In genomic region chr2:233062447-233062842, GRCh38 we compare ENCODE assay signal across 11 cellular contexts. TPM values are rescaled to one million over a fixed set of nuclear protein-coding genes. Genes with fewer than 3 reads are reported as not detected.
A peak's percentile ranks its signal among the peaks of the same experiment; 100 is the strongest.
DNase-seq lines count a peak whose midpoint lies in the region; ATAC-seq and TF ChIP-seq lines count a peak whose summit lies in the region.
"Had no signal": no experiment of that assay in that cellular context is flagged by ENCODE, and none has a peak within 500 bp of the region (broad histone marks: within the 10 kb centered on the region; RNA-seq: fewer than 3 reads in every experiment).

No MANE protein-coding gene starts in this region.

- peaks cover 70% of the 10 kb centered on the region for H3K79me2 ChIP-seq in Loucy (ENCODE audit: insufficient read depth, low read length)

- no peak for TF ChIP-seq CTCF in Loucy (conservative IDR thresholded peaks at IDR 0.05; ENCODE audit: low read length)
- TF ChIP-seq CTCF in natural killer cell (IDR thresholded peaks at IDR 0.05), result no peak

- peak overlapping the region; percentile 92 for H3K27ac Mint-ChIP-seq in dendritic cell treated with granulocyte-macrophage colony-stimulating factor and Interleukin-4, amounts not matched to agents 40 ng/mL and 50 ng/mL, for 4 days
- H3K27ac Mint-ChIP-seq in natural killer cell, result peak overlapping the region; percentile 90 to 92

- intact Hi-C loops in dendritic cell treated with granulocyte-macrophage colony-stimulating factor and Interleukin-4, amounts not matched to agents 40 ng/mL and 50 ng/mL, for 4 days (cut with micrococcal nuclease), result loop anchor here (5.0 kb wide), 1 partner anchor 190 kb away; the partner anchor contains the start of gene ATG16L1
- intact Hi-C loops in natural killer cell (cut with micrococcal nuclease), result loop anchor here (5.0 kb wide), 3 partner anchors 40 to 190 kb away; partner anchors contain the start of gene ATG16L1
- intact Hi-C loops in left colon (cut with DNase I, micrococcal nuclease), result no loop called here

- no peak overlapping the region for H2AFZ ChIP-seq in Loucy (ENCODE audit: low read length)
- H2AFZ ChIP-seq: PC-9 had no signal

- peaks cover 11% of the 10 kb centered on the region; the same call in 1 of the 2 replicates for H3K9me3 ChIP-seq in BLaER1
- H3K9me3 ChIP-seq in Loucy (ENCODE audit: insufficient read depth, low read depth, low read length), result no peaks in the 10 kb centered on the region
- H3K9me3 ChIP-seq: Caco-2 had no signal

- DNase-seq in natural killer cell, result no peak
- DNase-seq in left colon, result no peak
- no peak for DNase-seq in H7
- no peak for DNase-seq in NCI-H1417 treated with DMSO at 0.1 percent for 48 hours (lab: John Stamatoyannopoulos, UW)

- H3F3A ChIP-seq in Loucy (ENCODE audit: low read depth), result no peaks in the 10 kb centered on the region

- no peak for ATAC-seq in natural killer cell
- ATAC-seq in left colon, result no peak
- ATAC-seq in HG03378 (IDR thresholded peaks at IDR 0.05; ENCODE audit: unreplicated experiment), result no peak

- H3K9ac ChIP-seq in BLaER1, result peak overlapping the region; percentile 89
- H3K9ac ChIP-seq in Loucy (ENCODE audit: low read depth, low read length, poor library complexity, severe bottlenecking), result peak overlapping the region; percentile 98

- no peaks in the 10 kb centered on the region for H3K9me2 ChIP-seq in Loucy (replicated peaks; ENCODE audit: low read depth, low read length)

- no peaks in the 10 kb centered on the region for H3K9me3 Mint-ChIP-seq in dendritic cell treated with granulocyte-macrophage colony-stimulating factor and Interleukin-4, amounts not matched to agents 40 ng/mL and 50 ng/mL, for 4 days
- H3K9me3 Mint-ChIP-seq in natural killer cell, result no peaks in the 10 kb centered on the region

- H3K4me3 Mint-ChIP-seq in dendritic cell treated with granulocyte-macrophage colony-stimulating factor and Interleukin-4, amounts not matched to agents 40 ng/mL and 50 ng/mL, for 4 days, result peak overlapping the region; percentile 95
- peak overlapping the region; percentile 89 for H3K4me3 Mint-ChIP-seq in natural killer cell

- H4K20me1 ChIP-seq in BLaER1, result peaks cover 64% of the 10 kb centered on the region
- H4K20me1 ChIP-seq in Loucy (ENCODE audit: insufficient read depth, low read length, poor library complexity, severe bottlenecking), result peaks cover 64% of the 10 kb centered on the region

- H3K4me3 ChIP-seq in BLaER1, result peak overlapping the region; percentile 83
- H3K4me3 ChIP-seq in Loucy (ENCODE audit: low read length, poor library complexity, severe bottlenecking), result peak overlapping the region; percentile 99
- H3K4me3 ChIP-seq in H7 (ENCODE audit: insufficient read depth, low read depth, low read length), result no peak overlapping the region
- H3K4me3 ChIP-seq: PC-9 had no signal

- H3K4me1 ChIP-seq in BLaER1 (peaks cover 62% of the 10 kb centered on the region), Loucy (ENCODE audit: insufficient read depth, low read length, poor library complexity, severe bottlenecking) (peaks cover 52% of the 10 kb centered on the region)
- H3K4me1 ChIP-seq: Caco-2 had no signal

- peaks cover 73% of the 10 kb centered on the region for H3K4me1 Mint-ChIP-seq in dendritic cell treated with granulocyte-macrophage colony-stimulating factor and Interleukin-4, amounts not matched to agents 40 ng/mL and 50 ng/mL, for 4 days (ENCODE audit: low read depth)
- H3K4me1 Mint-ChIP-seq in natural killer cell, result peaks cover 68 to 79% of the 10 kb centered on the region in 2 donors

- H3K27me3 Mint-ChIP-seq in dendritic cell treated with granulocyte-macrophage colony-stimulating factor and Interleukin-4, amounts not matched to agents 40 ng/mL and 50 ng/mL, for 4 days, result no peaks in the 10 kb centered on the region
- no peaks in the 10 kb centered on the region for H3K27me3 Mint-ChIP-seq in natural killer cell (ENCODE audit: low read depth in 2 of 2)

- H3K27me3 ChIP-seq in BLaER1, result no peaks in the 10 kb centered on the region
- no peaks in the 10 kb centered on the region for H3K27me3 ChIP-seq in Loucy (ENCODE audit: insufficient read depth, low read length, poor library complexity, severe bottlenecking)
- no peaks in the 10 kb centered on the region for H3K27me3 ChIP-seq in H7 (ENCODE audit: control insufficient read depth, insufficient read depth, low read length)

- peaks cover 69% of the 10 kb centered on the region for H3K36me3 Mint-ChIP-seq in dendritic cell treated with granulocyte-macrophage colony-stimulating factor and Interleukin-4, amounts not matched to agents 40 ng/mL and 50 ng/mL, for 4 days (ENCODE audit: low read depth)
- no peaks in the 10 kb centered on the region for H3K36me3 Mint-ChIP-seq in natural killer cell

- H3K4me2 ChIP-seq in BLaER1, result peak overlapping the region; percentile 98
- H3K4me2 ChIP-seq in Loucy (ENCODE audit: low read depth, low read length, poor library complexity, severe bottlenecking), result peak overlapping the region; percentile 94
- H3K4me2 ChIP-seq: PC-9 had no signal

- H3K27ac ChIP-seq in BLaER1, result peak overlapping the region; percentile 96
- H3K27ac ChIP-seq: PC-9 had no signal

- H3K36me3 ChIP-seq in BLaER1, result peaks cover 53% of the 10 kb centered on the region
- peaks cover 11% of the 10 kb centered on the region; the same call in 1 of the 2 replicates for H3K36me3 ChIP-seq in Loucy (ENCODE audit: insufficient read depth, low read length)
- no peaks in the 10 kb centered on the region for H3K36me3 ChIP-seq in H7 (replicated peaks; ENCODE audit: control insufficient read depth, insufficient read depth, low read length)

RNA-seq across cellular contexts. Expression of gene INPP5D, which starts 2.3 kb away (rescaled TPM):
- total RNA-seq in natural killer cell (100 to 1,000 TPM; 385 to 498 (median 497) TPM), left colon (10 to 100 TPM in 1 of 2 donors, 1 to 10 TPM in 1; 6.6 to 10.6 TPM)
- 1.7 and 5.2 TPM in 2 replicates for total RNA-seq in H7 (2014; rRNA removed; shearing (Covaris generic))
- total RNA-seq: Caco-2 had no signal

RNA-seq across cellular contexts. Expression of gene NEU2, which starts 30.0 kb away (rescaled TPM):
- total RNA-seq in natural killer cell (not detected), left colon (not detected)
- total RNA-seq in H7 (2014; rRNA removed; shearing (Covaris generic)), result not detected in 2 replicates
- total RNA-seq: Caco-2, kidney epithelial cell, PC-9 had no signal

RNA-seq across cellular contexts. Expression of gene NGEF, which starts 49.4 kb away (rescaled TPM):
- total RNA-seq in natural killer cell (not detected), left colon (10 to 100 TPM; 34.4 to 41.4 TPM)
- 3.9 and 6.0 TPM in 2 replicates for total RNA-seq in H7 (2014; rRNA removed; shearing (Covaris generic))

Comparison
In these comparisons a context has a peak if more than half of its experiments do, and no peak if none do; other contexts are left out.
1. RNA of gene INPP5D, which starts 2.3 kb away (total RNA-seq): 385 to 498 TPM in natural killer cell; 6.6 to 10.6 TPM in left colon and 1.7 to 5.2 TPM in H7; every median in the first group is over 10 times any median in the second.
2. intact Hi-C loops: an anchor here in dendritic cell treated with granulocyte-macrophage colony-stimulating factor and Interleukin-4, amounts not matched to agents 40 ng/mL and 50 ng/mL, for 4 days (5.0 kb wide) and natural killer cell (5.0 kb wide); none called in left colon.